In the genomic region with DNA sequence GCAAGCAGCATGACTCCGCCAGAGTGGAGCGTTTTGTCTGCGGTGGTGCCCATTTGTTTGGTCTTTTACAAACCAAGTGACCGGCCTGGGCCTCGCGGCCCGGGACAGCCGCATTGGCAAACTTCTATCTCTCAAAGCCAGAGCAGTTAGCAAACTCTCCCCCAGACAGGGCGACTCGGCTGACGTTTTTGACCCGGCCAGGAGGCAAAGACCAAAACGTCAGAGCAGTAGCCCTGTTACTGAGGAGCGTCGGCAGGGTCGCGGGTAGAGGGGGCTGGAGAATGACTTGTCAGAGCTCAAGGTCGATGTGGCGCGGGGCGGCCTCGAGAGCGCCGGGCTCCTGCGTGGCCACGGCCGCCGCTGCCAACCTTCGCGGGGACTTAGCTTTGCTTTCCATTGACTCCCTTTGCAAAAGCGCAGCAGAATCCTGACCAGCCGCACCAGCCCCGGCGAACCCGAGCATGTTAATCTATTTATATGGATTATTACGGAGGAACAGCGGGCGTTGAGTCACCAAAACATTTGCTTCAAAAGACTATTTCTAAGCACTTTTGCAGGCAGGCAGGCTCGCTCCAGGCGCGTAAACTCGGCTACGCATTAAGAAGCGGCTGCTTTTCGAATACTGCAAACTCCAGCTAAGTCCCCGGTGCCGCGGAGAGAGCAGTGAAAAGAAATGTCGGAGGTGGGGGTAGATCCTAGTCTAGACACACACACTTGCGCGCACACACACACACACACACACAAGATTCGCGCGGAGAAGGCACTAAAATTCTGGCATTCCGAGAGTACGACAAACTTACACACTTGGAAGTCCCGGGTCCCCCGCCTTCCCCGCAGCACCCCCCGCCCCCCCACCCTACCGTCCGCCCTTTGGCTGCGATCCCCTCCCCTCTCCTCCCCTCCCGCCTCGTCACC, we compare ENCODE assay signal across 9 cellular contexts. TPM values are rescaled to one million over a fixed set of nuclear protein-coding genes. Genes with fewer than 3 reads are reported as not detected.
DNase-seq lines count a peak whose midpoint lies in the region; ATAC-seq and TF ChIP-seq lines count a peak whose summit lies in the region.
"Had no signal": no experiment of that assay in that cellular context is flagged by ENCODE, and none has a peak within 500 bp of the region (broad histone marks: within the 10 kb centered on the region; RNA-seq: fewer than 3 reads in every experiment).

No MANE protein-coding gene starts in this region.

- ATAC-seq in GM18511 (IDR thresholded peaks at IDR 0.05; ENCODE audit: unreplicated experiment) (peak; percentile 9), mucosa of descending colon (peak; percentile 39), GM21717 (IDR thresholded peaks at IDR 0.05; ENCODE audit: unreplicated experiment) (no peak)
- no peak for ATAC-seq in effector memory CD8-positive, alpha-beta T cell (replicated peaks)

- H3K4me1 ChIP-seq in endocrine pancreas (ENCODE audit: control insufficient read depth, insufficient read depth, low read length) (no peaks in the 10 kb centered on the region), mucosa of descending colon (ENCODE audit: low read depth) (peaks cover 14% of the 10 kb centered on the region)

- H3K36me3 Mint-ChIP-seq in effector memory CD8-positive, alpha-beta T cell (ENCODE audit: insufficient read depth), result peaks cover 2% of the 10 kb centered on the region

- H3K4me3 Mint-ChIP-seq in effector memory CD8-positive, alpha-beta T cell, result no peak overlapping the region

- no peaks in the 10 kb centered on the region for H3K27me3 ChIP-seq in endocrine pancreas (ENCODE audit: control insufficient read depth, insufficient read depth, low read length)

- peaks cover 0 to 2% of the 10 kb centered on the region in 2 donors for H3K9me3 Mint-ChIP-seq in effector memory CD8-positive, alpha-beta T cell

- intact Hi-C loops in mucosa of descending colon (cut with DNase I, micrococcal nuclease), result loop anchor here in 1 of 2 donors (5.0 to 10.0 kb wide), 2 partner anchors 417 to 645 kb away; no protein-coding TSS in a partner anchor

- H3K36me3 ChIP-seq in endocrine pancreas (ENCODE audit: control insufficient read depth, insufficient read depth, low read length) (no peaks in the 10 kb centered on the region), mucosa of descending colon (ENCODE audit: low read depth) (no peaks in the 10 kb centered on the region)

- peaks cover 73 to 96% of the 10 kb centered on the region in 2 donors for H3K27me3 Mint-ChIP-seq in effector memory CD8-positive, alpha-beta T cell

- DNase-seq in NCI-H82 (lab: John Stamatoyannopoulos, UW) (peak; percentile 70), mucosa of descending colon (peak; percentile 58 to 72 (median 71)), NCI-H1436 (lab: John Stamatoyannopoulos, UW) (no peak)
- no peak for DNase-seq in effector memory CD8-positive, alpha-beta T cell

- peaks cover 0 to 4% of the 10 kb centered on the region in 2 donors for H3K4me1 Mint-ChIP-seq in effector memory CD8-positive, alpha-beta T cell (ENCODE audit: low read depth in 2 of 2)

- no peaks in the 10 kb centered on the region for H3K9me3 ChIP-seq in endocrine pancreas (ENCODE audit: control insufficient read depth, low read length)
- no peaks in the 10 kb centered on the region for H3K9me3 ChIP-seq in mucosa of descending colon

- H3K27ac ChIP-seq in 22Rv1, result peak overlapping the region; percentile 89

- no peak overlapping the region for H3K27ac Mint-ChIP-seq in effector memory CD8-positive, alpha-beta T cell

- H3K4me3 ChIP-seq in endocrine pancreas (ENCODE audit: control insufficient read depth, insufficient read depth, low read length) (peak overlapping the region; percentile 40), mucosa of descending colon (no peak overlapping the region)

- TF ChIP-seq CTCF in 22Rv1 (IDR thresholded peaks at IDR 0.05), result no peak
- no peak for TF ChIP-seq CTCF in mucosa of descending colon (IDR thresholded peaks at IDR 0.05)

- H3K9ac ChIP-seq in endocrine pancreas (ENCODE audit: control insufficient read depth, insufficient read depth, low read length), result peak overlapping the region; percentile 23

RNA-seq across cellular contexts. Expression of a gene that starts 0.6 kb away (rescaled TPM):
- total RNA-seq in mucosa of descending colon, result 10 to 100 TPM; 17.2 to 46.0 (median 39.8) TPM
- total RNA-seq: dermis microvascular lymphatic vessel endothelial cell had no signal

Comparison
In these comparisons a context has a peak if more than half of its experiments do, and no peak if none do; other contexts are left out.
1. ATAC-seq: peak in GM18511 (single experiment) and mucosa of descending colon (single experiment); none in effector memory CD8-positive, alpha-beta T cell (single experiment) and GM21717 (single experiment).
2. DNase-seq: peak in NCI-H82 (single experiment) and mucosa of descending colon (3 of 3); none in effector memory CD8-positive, alpha-beta T cell (0 of 3) and NCI-H1436 (single experiment).